ENCODE assay signal across 1 cellular context in the genomic region with DNA sequence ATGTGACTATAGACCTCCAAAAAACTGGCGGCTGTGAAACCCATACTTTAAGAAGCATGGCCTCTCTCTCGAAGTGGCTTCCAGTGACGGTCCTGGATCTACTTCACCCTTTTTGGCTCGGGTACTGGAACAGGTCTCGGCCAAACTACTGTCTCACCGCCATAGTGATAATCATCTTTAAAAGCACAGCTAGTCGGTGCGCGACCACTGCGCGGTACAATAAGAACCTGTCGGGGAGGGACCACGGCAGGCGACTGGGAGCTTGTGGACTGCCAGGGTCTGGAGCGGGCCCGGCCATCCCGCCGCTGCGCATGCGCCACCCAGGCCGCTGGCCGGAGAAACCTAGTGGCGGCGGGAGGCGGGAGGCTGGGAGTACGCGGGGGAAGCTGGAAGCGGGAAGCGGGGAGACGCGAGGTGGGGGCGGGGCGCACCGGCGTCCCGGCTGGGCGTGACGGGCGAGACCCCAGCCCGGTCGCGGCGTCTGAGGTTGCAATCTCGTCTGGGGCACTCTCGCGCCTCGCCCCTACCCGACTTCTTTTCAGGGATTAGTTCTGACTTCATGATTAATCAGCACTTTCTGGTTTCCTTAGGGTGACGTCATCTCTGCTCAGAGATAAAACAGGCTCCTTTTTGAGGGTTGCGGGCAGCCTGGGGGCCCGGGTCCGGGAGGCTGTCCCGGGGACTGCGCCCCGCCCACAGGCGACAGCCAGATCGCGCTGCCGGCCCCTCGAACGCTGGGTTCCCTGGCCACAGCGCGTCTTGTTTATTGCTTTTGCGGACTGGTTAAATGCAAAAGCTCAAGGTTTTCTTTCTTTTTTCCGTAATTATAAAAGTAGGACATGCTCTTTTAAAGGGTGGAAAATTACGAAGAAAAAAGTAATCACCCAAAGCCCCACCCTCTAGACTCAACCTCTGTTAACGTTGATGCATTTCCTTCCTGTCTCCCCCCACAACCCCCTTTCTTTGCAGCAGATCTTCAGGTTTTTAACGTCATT.
A peak's percentile ranks its signal among the peaks of the same experiment; 100 is the strongest.
TF ChIP-seq lines count a peak whose summit lies in the region.

No MANE protein-coding gene starts in this region.

TF ChIP-seq in HepG2, 621 proteins besides CTCF, POLR2A, EP300 and RAD21 (continued from another document and continues in another):
- TF ChIP-seq HINFP (CRISPR knock-in tag; IDR thresholded peaks at IDR 0.05; ENCODE audit: low read depth) (no peak), ZMYM3 (CRISPR knock-in tag; IDR thresholded peaks at IDR 0.05) (no peak), GPN1 (CRISPR knock-in tag; IDR thresholded peaks at IDR 0.05; ENCODE audit: borderline replicate concordance) (no peak), THAP11 (CRISPR knock-in tag; IDR thresholded peaks at IDR 0.05) (no peak), ZNF619 (CRISPR knock-in tag; IDR thresholded peaks at IDR 0.05) (no peak), NAIF1 (CRISPR knock-in tag; IDR thresholded peaks at IDR 0.05; ENCODE audit: borderline replicate concordance) (no peak), NR2F6 (IDR thresholded peaks at IDR 0.05) (no peak), NR2F6 (CRISPR knock-in tag; IDR thresholded peaks at IDR 0.05) (no peak), ZNF775 (CRISPR knock-in tag; IDR thresholded peaks at IDR 0.05; ENCODE audit: borderline replicate concordance) (no peak), CENPT (CRISPR knock-in tag; IDR thresholded peaks at IDR 0.05; ENCODE audit: low read depth) (no peak), BCL6 (CRISPR knock-in tag; IDR thresholded peaks at IDR 0.05) (no peak), JARID2 (CRISPR knock-in tag; IDR thresholded peaks at IDR 0.05; ENCODE audit: insufficient replicate concordance) (no peak), ZMYM2 (CRISPR knock-in tag; IDR thresholded peaks at IDR 0.05) (no peak), RARA (CRISPR knock-in tag; IDR thresholded peaks at IDR 0.05) (0 out of 2 replicates have a peak, but pooled peaks have one; percentile 6), ONECUT2 (CRISPR knock-in tag; IDR thresholded peaks at IDR 0.05) (no peak), SOX5 (CRISPR knock-in tag; IDR thresholded peaks at IDR 0.05; ENCODE audit: borderline replicate concordance) (peak; percentile 11; the same call in 1 of the 2 replicates), TBP (CRISPR knock-in tag; IDR thresholded peaks at IDR 0.05) (no peak), ETV6 (CRISPR knock-in tag; conservative IDR thresholded peaks at IDR 0.05) (no peak), RORA (CRISPR knock-in tag; IDR thresholded peaks at IDR 0.05) (no peak), ZNF414 (CRISPR knock-in tag; IDR thresholded peaks at IDR 0.05) (no peak), ZNF264 (CRISPR knock-in tag; IDR thresholded peaks at IDR 0.05) (no peak), ZNF101 (CRISPR knock-in tag; IDR thresholded peaks at IDR 0.05; ENCODE audit: borderline replicate concordance, low read depth) (no peak), ZNF878 (CRISPR knock-in tag; IDR thresholded peaks at IDR 0.05) (no peak), ZNF512B (CRISPR knock-in tag; IDR thresholded peaks at IDR 0.05; ENCODE audit: borderline replicate concordance) (no peak), ZNF232 (CRISPR knock-in tag; IDR thresholded peaks at IDR 0.05; ENCODE audit: borderline replicate concordance) (no peak), ZNF713 (CRISPR knock-in tag; IDR thresholded peaks at IDR 0.05) (no peak), ZNF747 (CRISPR knock-in tag; IDR thresholded peaks at IDR 0.05; ENCODE audit: borderline replicate concordance) (no peak), NRL (CRISPR knock-in tag; IDR thresholded peaks at IDR 0.05; ENCODE audit: borderline replicate concordance) (peak; percentile 79; the same call in 1 of the 2 replicates), ZNF256 (CRISPR knock-in tag; conservative IDR thresholded peaks at IDR 0.05) (no peak), MBNL3 (CRISPR knock-in tag; conservative IDR thresholded peaks at IDR 0.05) (no peak), ATF1 (CRISPR knock-in tag; IDR thresholded peaks at IDR 0.05) (no peak), ZNF570 (CRISPR knock-in tag; IDR thresholded peaks at IDR 0.05; ENCODE audit: borderline replicate concordance) (no peak), IKZF4 (CRISPR knock-in tag; IDR thresholded peaks at IDR 0.05; ENCODE audit: borderline replicate concordance, low read depth, not compliant biosample characterization) (peak; percentile 58), ZFP82 (CRISPR knock-in tag; IDR thresholded peaks at IDR 0.05; ENCODE audit: borderline replicate concordance) (no peak), GTF3A (CRISPR knock-in tag; conservative IDR thresholded peaks at IDR 0.05) (no peak), ZNF577 (CRISPR knock-in tag; IDR thresholded peaks at IDR 0.05; ENCODE audit: borderline replicate concordance, low read depth) (no peak), SP140L (CRISPR knock-in tag; IDR thresholded peaks at IDR 0.05; ENCODE audit: borderline replicate concordance) (no peak), ZNF292 (CRISPR knock-in tag; IDR thresholded peaks at IDR 0.05; ENCODE audit: borderline replicate concordance, low read depth) (no peak), ZSCAN29 (CRISPR knock-in tag; conservative IDR thresholded peaks at IDR 0.05) (no peak)
- TF ChIP-seq, protein P1, sequence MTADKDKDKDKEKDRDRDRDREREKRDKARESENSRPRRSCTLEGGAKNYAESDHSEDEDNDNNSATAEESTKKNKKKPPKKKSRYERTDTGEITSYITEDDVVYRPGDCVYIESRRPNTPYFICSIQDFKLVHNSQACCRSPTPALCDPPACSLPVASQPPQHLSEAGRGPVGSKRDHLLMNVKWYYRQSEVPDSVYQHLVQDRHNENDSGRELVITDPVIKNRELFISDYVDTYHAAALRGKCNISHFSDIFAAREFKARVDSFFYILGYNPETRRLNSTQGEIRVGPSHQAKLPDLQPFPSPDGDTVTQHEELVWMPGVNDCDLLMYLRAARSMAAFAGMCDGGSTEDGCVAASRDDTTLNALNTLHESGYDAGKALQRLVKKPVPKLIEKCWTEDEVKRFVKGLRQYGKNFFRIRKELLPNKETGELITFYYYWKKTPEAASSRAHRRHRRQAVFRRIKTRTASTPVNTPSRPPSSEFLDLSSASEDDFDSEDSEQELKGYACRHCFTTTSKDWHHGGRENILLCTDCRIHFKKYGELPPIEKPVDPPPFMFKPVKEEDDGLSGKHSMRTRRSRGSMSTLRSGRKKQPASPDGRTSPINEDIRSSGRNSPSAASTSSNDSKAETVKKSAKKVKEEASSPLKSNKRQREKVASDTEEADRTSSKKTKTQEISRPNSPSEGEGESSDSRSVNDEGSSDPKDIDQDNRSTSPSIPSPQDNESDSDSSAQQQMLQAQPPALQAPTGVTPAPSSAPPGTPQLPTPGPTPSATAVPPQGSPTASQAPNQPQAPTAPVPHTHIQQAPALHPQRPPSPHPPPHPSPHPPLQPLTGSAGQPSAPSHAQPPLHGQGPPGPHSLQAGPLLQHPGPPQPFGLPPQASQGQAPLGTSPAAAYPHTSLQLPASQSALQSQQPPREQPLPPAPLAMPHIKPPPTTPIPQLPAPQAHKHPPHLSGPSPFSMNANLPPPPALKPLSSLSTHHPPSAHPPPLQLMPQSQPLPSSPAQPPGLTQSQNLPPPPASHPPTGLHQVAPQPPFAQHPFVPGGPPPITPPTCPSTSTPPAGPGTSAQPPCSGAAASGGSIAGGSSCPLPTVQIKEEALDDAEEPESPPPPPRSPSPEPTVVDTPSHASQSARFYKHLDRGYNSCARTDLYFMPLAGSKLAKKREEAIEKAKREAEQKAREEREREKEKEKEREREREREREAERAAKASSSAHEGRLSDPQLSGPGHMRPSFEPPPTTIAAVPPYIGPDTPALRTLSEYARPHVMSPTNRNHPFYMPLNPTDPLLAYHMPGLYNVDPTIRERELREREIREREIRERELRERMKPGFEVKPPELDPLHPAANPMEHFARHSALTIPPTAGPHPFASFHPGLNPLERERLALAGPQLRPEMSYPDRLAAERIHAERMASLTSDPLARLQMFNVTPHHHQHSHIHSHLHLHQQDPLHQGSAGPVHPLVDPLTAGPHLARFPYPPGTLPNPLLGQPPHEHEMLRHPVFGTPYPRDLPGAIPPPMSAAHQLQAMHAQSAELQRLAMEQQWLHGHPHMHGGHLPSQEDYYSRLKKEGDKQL (CRISPR knock-in tag; IDR thresholded peaks at IDR 0.05; ENCODE audit: low read depth) = no peak
- TF ChIP-seq, protein P2, sequence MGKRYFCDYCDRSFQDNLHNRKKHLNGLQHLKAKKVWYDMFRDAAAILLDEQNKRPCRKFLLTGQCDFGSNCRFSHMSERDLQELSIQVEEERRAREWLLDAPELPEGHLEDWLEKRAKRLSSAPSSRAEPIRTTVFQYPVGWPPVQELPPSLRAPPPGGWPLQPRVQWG (CRISPR knock-in tag; IDR thresholded peaks at IDR 0.05; ENCODE audit: borderline replicate concordance, low read depth) = no peak
- TF ChIP-seq, protein P3, sequence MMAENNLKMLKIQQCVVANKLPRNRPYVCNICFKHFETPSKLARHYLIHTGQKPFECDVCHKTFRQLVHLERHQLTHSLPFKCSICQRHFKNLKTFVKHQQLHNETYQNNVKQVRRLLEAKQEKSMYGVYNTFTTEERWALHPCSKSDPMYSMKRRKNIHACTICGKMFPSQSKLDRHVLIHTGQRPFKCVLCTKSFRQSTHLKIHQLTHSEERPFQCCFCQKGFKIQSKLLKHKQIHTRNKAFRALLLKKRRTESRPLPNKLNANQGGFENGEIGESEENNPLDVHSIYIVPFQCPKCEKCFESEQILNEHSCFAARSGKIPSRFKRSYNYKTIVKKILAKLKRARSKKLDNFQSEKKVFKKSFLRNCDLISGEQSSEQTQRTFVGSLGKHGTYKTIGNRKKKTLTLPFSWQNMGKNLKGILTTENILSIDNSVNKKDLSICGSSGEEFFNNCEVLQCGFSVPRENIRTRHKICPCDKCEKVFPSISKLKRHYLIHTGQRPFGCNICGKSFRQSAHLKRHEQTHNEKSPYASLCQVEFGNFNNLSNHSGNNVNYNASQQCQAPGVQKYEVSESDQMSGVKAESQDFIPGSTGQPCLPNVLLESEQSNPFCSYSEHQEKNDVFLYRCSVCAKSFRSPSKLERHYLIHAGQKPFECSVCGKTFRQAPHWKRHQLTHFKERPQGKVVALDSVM (CRISPR knock-in tag; IDR thresholded peaks at IDR 0.05) = 0 out of 2 replicates have a peak, but pooled peaks have one; percentile 32
- TF ChIP-seq, protein P4, sequence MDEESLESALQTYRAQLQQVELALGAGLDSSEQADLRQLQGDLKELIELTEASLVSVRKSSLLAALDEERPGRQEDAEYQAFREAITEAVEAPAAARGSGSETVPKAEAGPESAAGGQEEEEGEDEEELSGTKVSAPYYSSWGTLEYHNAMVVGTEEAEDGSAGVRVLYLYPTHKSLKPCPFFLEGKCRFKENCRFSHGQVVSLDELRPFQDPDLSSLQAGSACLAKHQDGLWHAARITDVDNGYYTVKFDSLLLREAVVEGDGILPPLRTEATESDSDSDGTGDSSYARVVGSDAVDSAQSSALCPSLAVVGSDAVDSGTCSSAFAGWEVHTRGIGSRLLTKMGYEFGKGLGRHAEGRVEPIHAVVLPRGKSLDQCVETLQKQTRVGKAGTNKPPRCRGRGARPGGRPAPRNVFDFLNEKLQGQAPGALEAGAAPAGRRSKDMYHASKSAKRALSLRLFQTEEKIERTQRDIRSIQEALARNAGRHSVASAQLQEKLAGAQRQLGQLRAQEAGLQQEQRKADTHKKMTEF (CRISPR knock-in tag; IDR thresholded peaks at IDR 0.05) = peak; percentile 81; the same call in 1 of the 2 replicates
- TF ChIP-seq, protein P5, sequence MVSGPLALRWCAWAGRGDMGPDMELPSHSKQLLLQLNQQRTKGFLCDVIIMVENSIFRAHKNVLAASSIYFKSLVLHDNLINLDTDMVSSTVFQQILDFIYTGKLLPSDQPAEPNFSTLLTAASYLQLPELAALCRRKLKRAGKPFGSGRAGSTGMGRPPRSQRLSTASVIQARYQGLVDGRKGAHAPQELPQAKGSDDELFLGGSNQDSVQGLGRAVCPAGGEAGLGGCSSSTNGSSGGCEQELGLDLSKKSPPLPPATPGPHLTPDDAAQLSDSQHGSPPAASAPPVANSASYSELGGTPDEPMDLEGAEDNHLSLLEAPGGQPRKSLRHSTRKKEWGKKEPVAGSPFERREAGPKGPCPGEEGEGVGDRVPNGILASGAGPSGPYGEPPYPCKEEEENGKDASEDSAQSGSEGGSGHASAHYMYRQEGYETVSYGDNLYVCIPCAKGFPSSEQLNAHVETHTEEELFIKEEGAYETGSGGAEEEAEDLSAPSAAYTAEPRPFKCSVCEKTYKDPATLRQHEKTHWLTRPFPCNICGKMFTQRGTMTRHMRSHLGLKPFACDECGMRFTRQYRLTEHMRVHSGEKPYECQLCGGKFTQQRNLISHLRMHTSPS (CRISPR knock-in tag; IDR thresholded peaks at IDR 0.05; ENCODE audit: low read depth) = no peak
